ENCODE assay signal across 16 cellular contexts in the genomic region with DNA sequence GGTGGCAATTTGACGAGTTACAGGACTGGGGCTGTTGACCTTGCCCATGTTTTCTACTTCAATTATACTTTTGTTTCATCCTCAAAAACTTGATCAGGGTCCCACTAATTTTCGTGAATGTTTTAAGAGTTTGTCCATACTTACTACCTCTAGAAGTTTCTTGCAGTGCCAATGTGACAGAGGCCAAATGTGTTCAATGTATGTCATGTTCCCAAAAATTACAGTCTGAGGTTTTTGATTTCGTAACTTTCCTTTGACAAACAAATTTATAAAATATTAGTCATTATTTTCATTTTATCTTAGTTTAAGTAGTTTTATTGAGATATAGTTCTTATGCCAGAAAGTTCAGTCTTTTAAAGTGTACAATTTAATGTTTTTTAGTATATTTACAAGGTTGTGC.
"Had no signal": no experiment of that assay in that cellular context is flagged by ENCODE, and none has a peak within 500 bp of the region (broad histone marks: within the 10 kb centered on the region; RNA-seq: fewer than 3 reads in every experiment).

No MANE protein-coding gene starts in this region.

- H3K27ac ChIP-seq: right atrium auricular region had no signal

- H3K4me3 ChIP-seq: right atrium auricular region, thoracic aorta had no signal

- H3K27me3 ChIP-seq: right atrium auricular region had no signal

- DNase-seq: activated B cell treated with CpG ODN at 0.5 μM for 24 hours; activated CD4-positive, alpha-beta T cell treated with anti-CD3 and anti-CD28 coated beads for 48 hours; activated CD8-positive, alpha-beta memory T cell treated with anti-CD3 and anti-CD28 coated beads, Interleukin-2, amount 50 U/mL, for 4 hours; activated CD8-positive, alpha-beta T cell treated with anti-CD3 and anti-CD28 coated beads, Interleukin-2, amount 10 ng/mL, durations not matched to agents 7 days and 5 days; activated effector memory CD4-positive, alpha-beta T cell treated with anti-CD3 and anti-CD28 coated beads, Interleukin-2, amount 50 U/mL, for 16 hours; activated T-cell treated with anti-CD3 and anti-CD28 coated beads, Interleukin-2, amount 50 U/mL, for 48 hours; cerebellar nuclear complex; effector memory CD4-positive, alpha-beta T cell; hippocampal formation; kidney glomerular epithelial cell; left ventricle myocardium superior; mesendoderm; stimulated activated naive CD8-positive, alpha-beta T cell treated with anti-CD3 and anti-CD28 coated beads, Interleukin-15, amount 100 ng/mL, for 72 hours; SW 1271 had no signal

- H3K4me1 ChIP-seq: right atrium auricular region had no signal

- H3K9me3 ChIP-seq: right atrium auricular region, thoracic aorta had no signal
